Comparison of ENCODE assay signal across 19 cellular contexts in the genomic region with DNA sequence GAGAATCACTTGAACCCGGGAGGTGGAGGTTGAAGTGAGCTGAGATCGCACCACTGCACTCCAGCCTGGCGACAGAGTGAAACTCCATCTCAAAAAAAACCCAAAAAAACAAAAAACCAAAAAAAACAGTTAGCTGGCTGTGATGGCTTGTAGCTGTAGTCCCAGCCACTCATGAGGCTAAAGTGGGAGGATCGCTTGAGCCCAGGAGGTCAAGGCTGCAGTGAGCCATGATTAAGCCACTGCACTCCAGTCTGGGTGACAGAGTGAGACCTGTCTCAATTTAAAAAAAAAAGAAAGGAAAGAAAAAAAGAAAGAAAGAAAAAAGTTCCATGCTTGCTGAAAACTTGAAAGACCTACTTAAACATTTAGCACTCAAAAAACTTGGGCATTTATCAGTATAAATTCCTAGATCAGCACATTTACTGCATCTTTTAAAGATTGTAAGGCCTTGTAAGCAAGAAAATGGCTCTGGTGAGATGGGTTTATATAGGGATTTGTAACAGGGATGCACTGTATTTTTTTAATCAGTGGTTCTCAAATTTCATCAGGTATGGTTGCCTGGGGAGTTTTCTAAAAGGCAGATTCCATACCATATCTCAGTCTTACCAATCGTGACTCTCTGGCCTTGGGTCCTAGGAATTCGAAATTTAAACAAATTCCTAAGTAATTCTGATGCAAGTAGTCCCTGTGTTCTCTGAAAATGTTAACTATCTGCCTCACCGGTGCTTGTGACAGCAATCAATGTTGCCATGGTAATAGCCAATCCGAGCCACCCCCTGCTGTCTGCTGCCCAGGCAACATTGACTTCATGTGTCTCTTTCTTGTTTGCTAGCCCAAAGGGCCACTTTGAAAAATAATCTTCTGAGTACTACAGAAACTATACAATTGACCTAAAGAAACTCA. TPM values are rescaled to one million over a fixed set of nuclear protein-coding genes. Genes with fewer than 3 reads are reported as not detected.
DNase-seq lines count a peak whose midpoint lies in the region; ATAC-seq and TF ChIP-seq lines count a peak whose summit lies in the region.
"Had no signal": no experiment of that assay in that cellular context is flagged by ENCODE, and none has a peak within 500 bp of the region (broad histone marks: within the 10 kb centered on the region; RNA-seq: fewer than 3 reads in every experiment).

No MANE protein-coding gene starts in this region.

- no peaks in the 10 kb centered on the region for H3K27me3 ChIP-seq in IMR-90 (ENCODE audit: control insufficient read depth, insufficient read depth, low read length)

- H3K9me3 ChIP-seq in IMR-90 (ENCODE audit: control insufficient read depth, insufficient read depth, low read length) = no peaks in the 10 kb centered on the region

- no peak overlapping the region for H3K4me3 ChIP-seq in IMR-90 (ENCODE audit: insufficient read depth, low read depth, low read length)
- H3K4me3 ChIP-seq: smooth muscle cell had no signal

- TF ChIP-seq CTCF in IMR-90 (conservative IDR thresholded peaks at IDR 0.05; ENCODE audit: low read depth, low read length) = no peak
- TF ChIP-seq CTCF in brain (conservative IDR thresholded peaks at IDR 0.05) = no peak

- H3K4me1 ChIP-seq in IMR-90 (ENCODE audit: control insufficient read depth, insufficient read depth, low read length) = peaks cover 7% of the 10 kb centered on the region; the same call in 1 of the 2 replicates

- in situ Hi-C loops in IMR-90 (cut with MboI; ENCODE audit: low sequenced_read_pairs) = no loop called here

- H2BK20ac ChIP-seq in IMR-90 (ENCODE audit: low read depth, low read length) = peak overlapping the region; percentile 58

- no peak overlapping the region for H3K4me2 ChIP-seq in IMR-90 (ENCODE audit: low read depth, low read length)
- H3K4me2 ChIP-seq: smooth muscle cell had no signal

- dilution Hi-C loops in IMR-90 (cut with HindIII; ENCODE audit: low sequenced_read_pairs, unreplicated experiment) = no loop called here

- H4K8ac ChIP-seq in IMR-90 (ENCODE audit: low read depth in 2 of 2, low read length in 2 of 2) = peak overlapping the region in 1 of 2 experiments; percentile 11; a peak in 1 of 4 replicates

- intact Hi-C loops in IMR-90 (cut with micrococcal nuclease) = no loop called here

- ATAC-seq in IMR-90 (ENCODE audit: low read depth) (peak; percentile 79), left lobe of liver (peak; percentile 86), esophagus mucosa (no peak), GM21390 (IDR thresholded peaks at IDR 0.05; ENCODE audit: unreplicated experiment) (no peak), HG03469 (IDR thresholded peaks at IDR 0.05; ENCODE audit: unreplicated experiment) (no peak)

- peak overlapping the region; percentile 71 for H2BK120ac ChIP-seq in IMR-90 (ENCODE audit: low read depth, low read length)

- no peak overlapping the region for H2AFZ ChIP-seq in IMR-90 (replicated peaks; ENCODE audit: low read length, poor library complexity)

- H2AK5ac ChIP-seq in IMR-90 (ENCODE audit: low read depth, low read length) = peak overlapping the region; percentile 61; the same call in 1 of the 2 replicates

- H3K4me3 Mint-ChIP-seq in brain = peak overlapping the region in 4 of 5 experiments; percentile 0 to 56 (median 10)
- H3K4me3 Mint-ChIP-seq: activated naive CD8-positive, alpha-beta T cell treated with anti-CD3 and anti-CD28 coated beads for 36 hours had no signal

- no peak overlapping the region; the same call in 1 of the 2 replicates for H3K18ac ChIP-seq in IMR-90 (ENCODE audit: low read depth, low read length)

- H3K9ac ChIP-seq in IMR-90 (ENCODE audit: low read depth, low read length) = no peak overlapping the region; the same call in 1 of the 2 replicates

- H3K36me3 Mint-ChIP-seq in brain = no peaks in the 10 kb centered on the region
- H3K36me3 Mint-ChIP-seq: activated naive CD8-positive, alpha-beta T cell treated with anti-CD3 and anti-CD28 coated beads for 36 hours had no signal

- peaks cover 32% of the 10 kb centered on the region for H3K4me1 Mint-ChIP-seq in brain
- H3K4me1 Mint-ChIP-seq: activated naive CD8-positive, alpha-beta T cell treated with anti-CD3 and anti-CD28 coated beads for 36 hours had no signal

- no peaks in the 10 kb centered on the region for H3K9me3 Mint-ChIP-seq in brain

- peak overlapping the region; percentile 70; the same call in 1 of the 3 replicates for H2BK15ac ChIP-seq in IMR-90 (ENCODE audit: low read depth, low read length)

- H3K27me3 Mint-ChIP-seq in brain = peaks cover 6% of the 10 kb centered on the region

- H3K23ac ChIP-seq in IMR-90 (ENCODE audit: low read depth, low read length) = no peak overlapping the region

- POLR2A ChIA-PET in IMR-90 (lab: Charles Lee; ENCODE audit: unreplicated experiment) = no interaction called here

- no TSS peak for BruUV-seq in IMR-90 (replicated peaks; lab: Mats Ljungman, UMichigan)

- H2BK5ac ChIP-seq in IMR-90 (ENCODE audit: low read depth, low read length, poor library complexity, severe bottlenecking) = no peak overlapping the region

- TF ChIP-seq RAD21 in IMR-90 (IDR thresholded peaks at IDR 0.05; ENCODE audit: low read length) = no peak

- peak overlapping the region; percentile 56; the same call in 1 of the 2 replicates for H4K91ac ChIP-seq in IMR-90 (ENCODE audit: insufficient read depth, low read depth, low read length)

- no peaks in the 10 kb centered on the region for H3K36me3 ChIP-seq in IMR-90 (ENCODE audit: control insufficient read depth, insufficient read depth, low read length)

- no peaks in the 10 kb centered on the region for H4K20me1 ChIP-seq in IMR-90 (ENCODE audit: insufficient read depth, low read length)

- no peaks in the 10 kb centered on the region for H3K9me1 ChIP-seq in IMR-90 (ENCODE audit: insufficient read depth, low read length)

- H3K79me1 ChIP-seq in IMR-90 (ENCODE audit: low read depth in 1 of 2, low read length in 2 of 2) = no peaks in the 10 kb centered on the region

- H3K14ac ChIP-seq in IMR-90 (replicated peaks; ENCODE audit: low read depth, low read length) = no peak overlapping the region

- no CpG with 5 or more reads among the region's 8 CpGs for WGBS in IMR-90 (ENCODE audit: extremely low coverage in 2 of 2, insufficient read length in 1 of 2), 2 experiments

- no peak overlapping the region for H3K56ac ChIP-seq in IMR-90 (ENCODE audit: extremely low read depth, insufficient read depth, low read length)

- TF ChIP-seq POLR2A in IMR-90 (IDR thresholded peaks at IDR 0.05; ENCODE audit: low read depth, low read length) = no peak

- CTCF ChIA-PET in IMR-90 (lab: Yijun Ruan, JAX) = interaction anchor here (0.9 kb wide), 1 partner anchor 23 kb away, joined by 4 read pairs; no protein-coding TSS in a partner anchor

- peak overlapping the region; percentile 69 for H3K27ac ChIP-seq in IMR-90 (ENCODE audit: insufficient read depth, low read length)
- H3K27ac ChIP-seq: RWPE1 had no signal

- no peak overlapping the region; the same call in 1 of the 2 replicates for H3K4ac ChIP-seq in IMR-90 (ENCODE audit: low read depth, low read length)

- no peak overlapping the region for H4K5ac ChIP-seq in IMR-90 (ENCODE audit: low read depth, low read length)

- DNase-seq in Ammon's horn (ENCODE audit: low spot score) = peak; percentile 52
- DNase-seq in IMR-90 = peak; percentile 64
- DNase-seq in left lobe of liver (ENCODE audit: low spot score) = no peak
- no peak for DNase-seq in T-helper 2 cell
- DNase-seq: activated CD4-positive, CD25-positive, alpha-beta regulatory T cell treated with anti-CD3 and anti-CD28 coated beads, Interleukin-2, amount 50 U/mL, for 72 hours; activated naive CD8-positive, alpha-beta T cell treated with anti-CD3 and anti-CD28 coated beads for 36 hours; activated T-cell treated with anti-CD3 and anti-CD28 coated beads for 4 hours; erythroblast; KG1; NCI-H1105 treated with DMSO at 0.1 percent for 48 hours; NCI-H526 treated with DMSO at 0.1 percent for 48 hours had no signal

- no peak overlapping the region for H2AK9ac ChIP-seq in IMR-90 (replicated peaks; ENCODE audit: low read depth, low read length, poor library complexity)

- H3K27ac Mint-ChIP-seq in brain = peak overlapping the region in 3 of 5 experiments; percentile 17 to 86 (median 49)
- H3K27ac Mint-ChIP-seq: activated naive CD8-positive, alpha-beta T cell treated with anti-CD3 and anti-CD28 coated beads for 36 hours had no signal

TF ChIP-seq in IMR-90, 13 proteins besides CTCF, POLR2A, EP300 and RAD21:
- TF ChIP-seq MAFK (IDR thresholded peaks at IDR 0.05; ENCODE audit: low read depth, low read length) = peak; percentile 75
- TF ChIP-seq CHD1 (IDR thresholded peaks at IDR 0.05; ENCODE audit: low read depth, low read length) = no peak
- TF ChIP-seq CEBPB (IDR thresholded peaks at IDR 0.05; ENCODE audit: low read depth, low read length) = peak; percentile 53

RNA-seq across cellular contexts. Expression of a gene that starts 11.5 kb away (rescaled TPM):
- total RNA-seq in IMR-90 (2012; rRNA removed) (60.0 and 83.3 TPM in 2 replicates), left lobe of liver (21.3 TPM), esophagus mucosa (87.4 TPM)
- polyA plus RNA-seq in IMR-90 (2012; rRNA removed) (48.4 and 65.1 TPM in 2 replicates), brain (ENCODE audit: insufficient read depth, low read depth, low replicate concordance) (28.8 TPM)
- 15.0 and 21.0 TPM in 2 replicates for polyA plus RNA-seq in IMR-90 (2012; cell fraction: cytosol; rRNA removed)
- 13.4 and 65.9 TPM in 2 replicates for polyA plus RNA-seq in IMR-90 (2012; cell fraction: nucleus; rRNA removed; ENCODE audit: low replicate concordance)

RNA-seq across cellular contexts. Expression of a gene that starts 41.1 kb away (rescaled TPM):
- total RNA-seq in IMR-90 (2012; rRNA removed) = under 0.01 and 0.28 TPM in 2 replicates
- 0.07 and 0.26 TPM in 2 replicates for polyA plus RNA-seq in IMR-90 (2012; rRNA removed)
- polyA plus RNA-seq in IMR-90 (2012; cell fraction: cytosol; rRNA removed) = 0.02 TPM in 2 replicates
- not detected in 2 replicates for polyA plus RNA-seq in IMR-90 (2012; cell fraction: nucleus; rRNA removed; ENCODE audit: low replicate concordance)
- polyA plus RNA-seq in brain (ENCODE audit: insufficient read depth, low read depth, low replicate concordance) = not detected
- not detected for total RNA-seq in left lobe of liver
- total RNA-seq in esophagus mucosa = not detected
- total RNA-seq: chondrocyte; smooth muscle cell; T-helper 1 cell treated with Interleukin-12 subunit alpha and Interleukin-12 subunit beta and Interleukin-4 antibody, amounts not matched to agents 30 ng/mL and 1 ng/mL, for 36 hours had no signal
- polyA plus RNA-seq: smooth muscle cell had no signal

Comparison
In these comparisons a context has a peak if more than half of its experiments do, and no peak if none do; other contexts are left out.
1. DNase-seq: peak in Ammon's horn (single experiment) and IMR-90 (single experiment); none in left lobe of liver (single experiment) and T-helper 2 cell (0 of 5).
2. ATAC-seq: peak in IMR-90 (single experiment) and left lobe of liver (single experiment); none in esophagus mucosa (single experiment), GM21390 (single experiment) and HG03469 (single experiment).